Comparison of ENCODE assay signal across 10 cellular contexts in genomic region chr1:205374205-205375078, GRCh38. TPM values are rescaled to one million over a fixed set of nuclear protein-coding genes. Genes with fewer than 3 reads are reported as not detected.
DNase-seq lines count a peak whose midpoint lies in the region; ATAC-seq, FAIRE-seq and TF ChIP-seq lines count a peak whose summit lies in the region.
"Had no signal": no experiment of that assay in that cellular context is flagged by ENCODE, and none has a peak within 500 bp of the region (broad histone marks: within the 10 kb centered on the region; RNA-seq: fewer than 3 reads in every experiment).

No MANE protein-coding gene starts in this region.

- ATAC-seq in PC-3 (peak; percentile 90), GM19467 (IDR thresholded peaks at IDR 0.05; ENCODE audit: unreplicated experiment) (no peak), WTC11 (no peak)

- no peak for TF ChIP-seq RAD21 in H1 (IDR thresholded peaks at IDR 0.05 in 1 of 2, conservative IDR thresholded peaks at IDR 0.05 in 1 of 2; ENCODE audit: low read depth in 2 of 2, low read length in 2 of 2)

- no peaks in the 10 kb centered on the region for H4K20me1 ChIP-seq in PC-3 (ENCODE audit: low read length)
- H4K20me1 ChIP-seq in H1 (replicated peaks in 1 of 2; ENCODE audit: control insufficient read depth in 1 of 2, insufficient read depth in 2 of 2, low read length in 2 of 2) = no peaks in the 10 kb centered on the region

- H3K9me2 ChIP-seq in PC-3 (replicated peaks; ENCODE audit: low read length) = no peaks in the 10 kb centered on the region

- TF ChIP-seq CTCF in PC-3 (conservative IDR thresholded peaks at IDR 0.05; ENCODE audit: low read depth, low read length) = no peak
- TF ChIP-seq CTCF in H1 (IDR thresholded peaks at IDR 0.05; ENCODE audit: control extremely low read depth in 1 of 3, insufficient read depth in 1 of 3, low read depth in 1 of 3, low read length in 3 of 3) = no peak
- no peak for TF ChIP-seq CTCF in ovary (IDR thresholded peaks at IDR 0.05)
- no peak for TF ChIP-seq CTCF in WTC11 (IDR thresholded peaks at IDR 0.05)
- no peak for TF ChIP-seq CTCF in GM13976 (IDR thresholded peaks at IDR 0.05; ENCODE audit: borderline replicate concordance, control extremely low read depth, extremely low read depth, insufficient read depth, missing control alignments)

- no peak overlapping the region for H3K18ac ChIP-seq in H1 (ENCODE audit: extremely low read depth, low read length)

- H3K27me3 ChIP-seq in PC-3 (ENCODE audit: low read length) (peaks cover 4% of the 10 kb centered on the region; the same call in 1 of the 2 replicates), H1 (replicated peaks in 1 of 4; ENCODE audit: control insufficient read depth in 3 of 4, extremely low read depth in 1 of 4, insufficient read depth in 3 of 4, low read length in 3 of 4) (no peaks in the 10 kb centered on the region), ovary (no peaks in the 10 kb centered on the region)

- H3K9ac ChIP-seq in PC-3 (ENCODE audit: low read length) (peak overlapping the region; percentile 16; the same call in 1 of the 2 replicates), H1 (replicated peaks in 1 of 4; ENCODE audit: extremely low read depth in 1 of 4, low read depth in 3 of 4, low read length in 3 of 4) (no peak overlapping the region)

- H2BK20ac ChIP-seq in H1 (ENCODE audit: low read length) = no peak overlapping the region

- H3K4me2 ChIP-seq in PC-3 (ENCODE audit: low read length) (peak overlapping the region; percentile 81), H1 (ENCODE audit: insufficient read depth in 1 of 2, low read depth in 2 of 2, low read length in 2 of 2) (peak overlapping the region in 1 of 2 experiments; percentile 3; a peak in 1 of 4 replicates)

- peak overlapping the region; percentile 1; the same call in 1 of the 2 replicates for H2BK15ac ChIP-seq in H1 (ENCODE audit: low read length)

- BruUV-seq in PC-3 (replicated peaks; lab: Mats Ljungman, UMichigan) = no TSS peak

- H3K9me3 ChIP-seq in PC-3 (ENCODE audit: low read length) = no peaks in the 10 kb centered on the region
- H3K9me3 ChIP-seq in H1 (ENCODE audit: insufficient read depth in 2 of 2, low read depth in 1 of 2, low read length in 1 of 2) = no peaks in the 10 kb centered on the region
- H3K9me3 ChIP-seq in ovary = no peaks in the 10 kb centered on the region

- H3K4me3 ChIP-seq in PC-3 (ENCODE audit: low read length) (peak overlapping the region; percentile 54), H1 (ENCODE audit: extremely low read depth in 1 of 4, insufficient read depth in 2 of 4, low read depth in 3 of 4, low read length in 4 of 4) (no peak overlapping the region), ovary (no peak overlapping the region)

- H4K8ac ChIP-seq in H1 (ENCODE audit: extremely low read depth, insufficient read depth, low read length) = no peak overlapping the region

- DNase-seq in ELR (ENCODE audit: low read depth) (peak; percentile 72), PC-3 (peak; percentile 91), H1 (ENCODE audit: low read depth in 1 of 2, low spot score in 2 of 2) (no peak), ovary (no peak), WTC11 (ENCODE audit: low spot score) (no peak), cerebellar cortex (ENCODE audit: low spot score) (no peak), GM13976 (ENCODE audit: low spot score) (no peak)
- DNase-seq: activated effector memory CD4-positive, alpha-beta T cell treated with Interleukin-2 at 50 U/mL for 16 hours; NCI-H2227 treated with DMSO at 0.1 percent for 48 hours had no signal

- FAIRE-seq in H1 (lab: Jason Lieb, UNC) = no peak

- no peaks in the 10 kb centered on the region for H3K27me3 Mint-ChIP-seq in WTC11 (ENCODE audit: low read depth)

- H3K79me1 ChIP-seq in H1 (ENCODE audit: low read depth, low read length) = no peaks in the 10 kb centered on the region

- no peak overlapping the region for H3K4me3 Mint-ChIP-seq in WTC11

- in situ Hi-C loops in GM13976 (cut with MboI; ENCODE audit: low sequenced_read_pairs, unreplicated experiment) = no loop called here

- no peaks in the 10 kb centered on the region for H3K9me3 Mint-ChIP-seq in WTC11

- intact Hi-C loops in PC-3 (cut with micrococcal nuclease) = loop anchor here (1.0 kb wide), 1 partner anchor 20 kb away; no protein-coding TSS in a partner anchor
- intact Hi-C loops in ovary (cut with DNase I) = no loop called here

- WGBS in H1 (ENCODE audit: extremely low coverage in 1 of 2, insufficient coverage in 1 of 2, insufficient read length in 1 of 2, insufficient replicate concordance in 2 of 2, low coverage in 1 of 2, low lambda C conversion rate in 2 of 2, missing lambda C conversion rate in 1 of 2), 2 experiments = 81% methylated on average over 10 of the region's 10 CpGs; no CpG with 5 or more reads in 1 of the 2 experiments
- WGBS in ovary, 3 donors = 6 to 12% (median 7%) methylated on average over 10 of the region's 10 CpGs

- no peak overlapping the region for H2AK5ac ChIP-seq in H1 (ENCODE audit: low read depth, low read length)

- TF ChIP-seq EP300 in H1 (IDR thresholded peaks at IDR 0.05; ENCODE audit: borderline replicate concordance in 1 of 2, low read depth in 2 of 2, low read length in 2 of 2) (no peak), ovary (IDR thresholded peaks at IDR 0.05) (no peak)

- no peak overlapping the region for H2BK12ac ChIP-seq in H1 (ENCODE audit: low read depth, low read length)

- H3K4me1 ChIP-seq in PC-3 (ENCODE audit: insufficient read depth, low read length) (peaks cover 40% of the 10 kb centered on the region), H1 (replicated peaks in 1 of 4; ENCODE audit: control insufficient read depth in 3 of 4, insufficient read depth in 4 of 4, low read length in 3 of 4) (peaks cover 9 to 25% (median 19%) of the 10 kb centered on the region in 4 experiments; a peak in 5 of 7 replicates), ovary (ENCODE audit: insufficient read depth) (peaks cover 14% of the 10 kb centered on the region)

- H2AFZ ChIP-seq in PC-3 (ENCODE audit: low read length) = peak overlapping the region; percentile 53
- H2AFZ ChIP-seq in H1 (ENCODE audit: low read length) = no peak overlapping the region

- H3K4me1 Mint-ChIP-seq in WTC11 = peaks cover 46% of the 10 kb centered on the region

- H3K27ac Mint-ChIP-seq in WTC11 = no peak overlapping the region

- POLR2A ChIA-PET in PC-3 (lab: Charles Lee; ENCODE audit: unreplicated experiment) = no interaction called here
- POLR2A ChIA-PET in H1 (lab: Charles Lee; ENCODE audit: partially characterized antibody) = no interaction called here
- POLR2A ChIA-PET in WTC11 (lab: Charles Lee) = no interaction called here

- no peak overlapping the region for H4K5ac ChIP-seq in H1 (ENCODE audit: insufficient read length, low read depth, low read length)

- H3K27ac ChIP-seq in PC-3 (ENCODE audit: low read length) (peak overlapping the region; percentile 85), H1 (ENCODE audit: low read depth, low read length) (no peak overlapping the region), ovary (peak overlapping the region; percentile 39 to 87)

- H3F3A ChIP-seq in PC-3 (ENCODE audit: low read length, unreplicated experiment) = peaks cover 5% of the 10 kb centered on the region

- no peak overlapping the region for H3K4ac ChIP-seq in H1 (replicated peaks; ENCODE audit: insufficient read length, low read depth, low read length)

- H3K23me2 ChIP-seq in H1 (ENCODE audit: low read depth, low read length) = no peaks in the 10 kb centered on the region

- no peaks in the 10 kb centered on the region for H3K36me3 Mint-ChIP-seq in WTC11

- H4K91ac ChIP-seq in H1 (replicated peaks; ENCODE audit: insufficient read length, low read length) = no peak overlapping the region

- no peak overlapping the region for H3K56ac ChIP-seq in H1 (replicated peaks; ENCODE audit: insufficient read length, low read depth, low read length)

- H3K36me3 ChIP-seq in PC-3 (ENCODE audit: low read depth, low read length) = no peaks in the 10 kb centered on the region
- no peaks in the 10 kb centered on the region for H3K36me3 ChIP-seq in H1 (ENCODE audit: control insufficient read depth in 2 of 4, insufficient read depth in 4 of 4, low read length in 3 of 4)
- H3K36me3 ChIP-seq in ovary = no peaks in the 10 kb centered on the region

- no peak overlapping the region for H2BK5ac ChIP-seq in H1 (ENCODE audit: low read depth, low read length)

- no peak overlapping the region for H3K14ac ChIP-seq in H1 (ENCODE audit: insufficient read length)

- TF ChIP-seq POLR2A in H1 (IDR thresholded peaks at IDR 0.05; ENCODE audit: control extremely low read depth in 1 of 2, low read depth in 2 of 2, low read length in 2 of 2) = no peak
- no peak for TF ChIP-seq POLR2A in ovary (IDR thresholded peaks at IDR 0.05)

- no peaks in the 10 kb centered on the region for H3K79me2 ChIP-seq in PC-3 (ENCODE audit: low read length)
- H3K79me2 ChIP-seq in H1 (ENCODE audit: control insufficient read depth in 1 of 2, insufficient read depth in 2 of 2, low read length in 2 of 2) = no peaks in the 10 kb centered on the region

- CTCF ChIA-PET in PC-3 (lab: Charles Lee) (interaction anchor here (1.6 kb wide), 1 partner anchor 111 kb away, joined by 7 read pairs; no protein-coding TSS in a partner anchor), H1 (lab: Charles Lee; ENCODE audit: partially characterized antibody) (interaction anchor here (0.9 to 14.6 kb wide), 11 partner anchors 18 to 150 kb away, joined by 3 to 207 read pairs (median 3); partner anchors contain the start of gene KLHDC8A), WTC11 (lab: Charles Lee) (interaction anchor here (1.6 to 3.3 kb wide), 6 partner anchors 20 to 150 kb away, joined by 5 to 35 read pairs (median 8); no protein-coding TSS in a partner anchor)

- H2BK120ac ChIP-seq in H1 (replicated peaks; ENCODE audit: low read depth, low read length) = no peak overlapping the region

- no peak overlapping the region for H3K23ac ChIP-seq in H1 (ENCODE audit: insufficient read length)

RNA-seq across cellular contexts. Expression of gene KLHDC8A, which starts 17.7 kb away (rescaled TPM):
- total RNA-seq in PC-3 (2014; rRNA removed) (not detected in 2 replicates), ovary (100 to 1,000 TPM; 111 to 457 (median 270) TPM), WTC11 (2021) (1.6 to 1.7 TPM (median 1.7 TPM) in 3 replicates)
- total RNA-seq in H1 (2021; fragmentation: NEBNext Ultra II Directional; extraction: Animal tissue kit (Norgen Biotek cat#: 25700)) = 2.5 and 3.4 TPM in 2 replicates
- polyA plus RNA-seq in H1 (2011; rRNA removed) (1.9 and 2.5 TPM in 2 replicates), ovary (100 to 1,000 TPM; 112 to 296 TPM)
- 2.4 TPM for polyA plus RNA-seq in H1 (2011; cell fraction: cytosol; rRNA removed)
- 2.4 TPM for polyA plus RNA-seq in H1 (2011; cell fraction: nucleus; rRNA removed)
- 0.83 to 2.1 TPM (median 1.5 TPM) in 4 replicates for polyA plus RNA-seq in H1 (2012, experiment 1 of 2)
- polyA plus RNA-seq in H1 (2012, experiment 2 of 2) = 1.4 TPM
- polyA plus RNA-seq in H1 (2013, experiment 1 of 2) = 3.5 TPM
- polyA plus RNA-seq in H1 (2013, experiment 2 of 2) = 3.8 TPM
- 2.5 and 4.2 TPM in 2 replicates for polyA minus RNA-seq in H1 (2011; rRNA and poly(A)+ RNA removed)
- 1.4 TPM for polyA minus RNA-seq in H1 (2011; cell fraction: cytosol; rRNA and poly(A)+ RNA removed)
- polyA minus RNA-seq in H1 (2011; cell fraction: nucleus; rRNA and poly(A)+ RNA removed) = 1.00 TPM

RNA-seq across cellular contexts. Expression of gene LEMD1, which starts 47.4 kb away (rescaled TPM):
- total RNA-seq in PC-3 (2014; rRNA removed) (4.0 TPM in 1 of 2 replicates, not detected in the other), ovary (1 to 10 TPM in 4 of 7 donors, under 1 TPM in 2, not detected in 1; 0.43 to 7.0 (median 1.2) TPM), WTC11 (2021) (14.7 to 26.3 TPM (median 15.3 TPM) in 3 replicates)
- total RNA-seq in H1 (2021; fragmentation: NEBNext Ultra II Directional; extraction: Animal tissue kit (Norgen Biotek cat#: 25700)) = 9.7 and 10.5 TPM in 2 replicates
- polyA plus RNA-seq in H1 (2011; rRNA removed) (10.0 and 10.8 TPM in 2 replicates), ovary (under 1 TPM; 0.58 to 0.90 TPM)
- polyA plus RNA-seq in H1 (2011; cell fraction: cytosol; rRNA removed) = 10.9 TPM
- polyA plus RNA-seq in H1 (2011; cell fraction: nucleus; rRNA removed) = 23.6 TPM
- 10.3 to 15.4 TPM (median 12.6 TPM) in 4 replicates for polyA plus RNA-seq in H1 (2012, experiment 1 of 2)
- polyA plus RNA-seq in H1 (2012, experiment 2 of 2) = 7.8 TPM
- 6.0 TPM for polyA plus RNA-seq in H1 (2013, experiment 1 of 2)
- polyA plus RNA-seq in H1 (2013, experiment 2 of 2) = 5.7 TPM
- polyA minus RNA-seq in H1 (2011; rRNA and poly(A)+ RNA removed) = 14.7 and 17.6 TPM in 2 replicates
- polyA minus RNA-seq in H1 (2011; cell fraction: cytosol; rRNA and poly(A)+ RNA removed) = 13.7 TPM
- 13.6 TPM for polyA minus RNA-seq in H1 (2011; cell fraction: nucleus; rRNA and poly(A)+ RNA removed)

RNA-seq across cellular contexts. Expression of gene NUAK2, which starts 52.9 kb away (rescaled TPM):
- total RNA-seq in PC-3 (2014; rRNA removed) = 3.8 and 4.8 TPM in 2 replicates
- 12.7 and 12.9 TPM in 2 replicates for total RNA-seq in H1 (2021; fragmentation: NEBNext Ultra II Directional; extraction: Animal tissue kit (Norgen Biotek cat#: 25700))
- 9.4 and 14.5 TPM in 2 replicates for polyA plus RNA-seq in H1 (2011; rRNA removed)
- 8.0 TPM for polyA plus RNA-seq in H1 (2011; cell fraction: cytosol; rRNA removed)
- polyA plus RNA-seq in H1 (2011; cell fraction: nucleus; rRNA removed) = 13.3 TPM
- 13.2 to 13.7 TPM (median 13.5 TPM) in 4 replicates for polyA plus RNA-seq in H1 (2012, experiment 1 of 2)
- polyA plus RNA-seq in H1 (2012, experiment 2 of 2) = 12.2 TPM
- polyA plus RNA-seq in H1 (2013, experiment 1 of 2) = 5.4 TPM
- polyA plus RNA-seq in H1 (2013, experiment 2 of 2) = 5.1 TPM
- 12.4 and 13.8 TPM in 2 replicates for polyA minus RNA-seq in H1 (2011; rRNA and poly(A)+ RNA removed)
- 15.0 TPM for polyA minus RNA-seq in H1 (2011; cell fraction: cytosol; rRNA and poly(A)+ RNA removed)
- polyA minus RNA-seq in H1 (2011; cell fraction: nucleus; rRNA and poly(A)+ RNA removed) = 13.2 TPM
- total RNA-seq in ovary = 10 to 100 TPM in 1 of 7 donors, 1 to 10 TPM in 6; 2.7 to 53.2 (median 3.7) TPM
- polyA plus RNA-seq in ovary = 1 to 10 TPM; 1.2 to 1.5 TPM
- total RNA-seq in WTC11 (2021) = 8.7 to 10.8 TPM (median 10.8 TPM) in 3 replicates

Comparison
In these comparisons a context has a peak if more than half of its experiments do, and no peak if none do; other contexts are left out.
1. DNase-seq: peak in ELR (single experiment) and PC-3 (single experiment); none in H1 (0 of 2), ovary (0 of 5), WTC11 (single experiment), cerebellar cortex (single experiment) and GM13976 (single experiment).
2. RNA of gene KLHDC8A, which starts 17.7 kb away (total RNA-seq): 111 to 457 TPM in ovary; 2.5 to 3.4 TPM in H1, 1.6 to 1.7 TPM in WTC11 and not detected in PC-3; every median in the first group is over 10 times any median in the second.